Comparison of ENCODE assay signal across 1 cellular context in the genomic region with DNA sequence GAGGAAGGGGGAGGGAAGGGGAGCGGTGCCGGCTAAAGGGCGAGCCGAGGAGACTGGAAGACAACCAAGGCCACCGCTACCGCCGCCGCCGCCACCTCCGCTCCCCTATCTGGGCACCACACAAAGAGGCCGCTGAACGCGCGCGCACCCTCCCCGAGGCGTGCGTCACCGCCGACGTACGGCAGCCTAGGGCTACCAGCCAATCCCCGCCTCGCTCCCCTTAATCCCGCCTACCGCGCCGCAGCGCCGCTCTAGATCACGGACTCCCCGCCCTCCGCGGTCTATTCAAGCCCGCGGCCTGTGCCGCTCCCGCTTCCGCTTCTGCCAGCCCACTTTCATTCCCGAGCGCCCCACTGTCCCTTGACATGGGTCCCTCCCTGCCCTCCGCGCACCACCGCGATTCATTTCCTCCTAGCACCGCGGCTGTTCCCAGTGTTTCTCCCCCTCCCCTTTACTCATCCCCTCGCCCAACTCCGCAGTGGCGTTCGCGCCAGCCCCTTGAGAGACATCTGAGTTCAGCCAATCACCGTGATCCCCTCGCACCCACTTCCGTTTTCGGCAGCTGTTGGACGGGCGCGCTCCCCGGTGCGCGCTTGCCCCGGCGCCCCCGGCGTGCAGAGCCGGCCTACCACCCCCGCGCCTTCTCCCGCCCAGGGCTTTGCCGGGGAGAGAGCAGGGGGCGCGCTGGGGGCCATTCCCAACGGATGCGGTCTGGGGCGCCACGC.
TF ChIP-seq lines count a peak whose summit lies in the region.

A gene (minus strand): TSS at position 128 of the 725 bp plus-strand sequence. CDS start 297 bp downstream, outside the sequence.

TF ChIP-seq in HepG2, 621 proteins besides CTCF, POLR2A, EP300 and RAD21 (continued from another document and continues in another):
- TF ChIP-seq ZNF333 (CRISPR knock-in tag; IDR thresholded peaks at IDR 0.05; ENCODE audit: borderline replicate concordance) (no peak; the same call in 1 of the 2 replicates), ZNF598 (CRISPR knock-in tag; IDR thresholded peaks at IDR 0.05; ENCODE audit: borderline replicate concordance) (no peak), XRCC5 (optimal IDR thresholded peaks at IDR 0.05; ENCODE audit: low read length) (peak; percentile 88), ZNF7 (CRISPR knock-in tag; IDR thresholded peaks at IDR 0.05) (no peak), SIN3B (IDR thresholded peaks at IDR 0.05; ENCODE audit: low read length) (peak; percentile 60; the same call in 1 of the 2 replicates), JUND (CRISPR knock-in tag; IDR thresholded peaks at IDR 0.05) (no peak), ZBTB38 (CRISPR knock-in tag; IDR thresholded peaks at IDR 0.05) (no peak; the same call in 1 of the 2 replicates), ZNF773 (CRISPR knock-in tag; IDR thresholded peaks at IDR 0.05; ENCODE audit: borderline replicate concordance) (peak; percentile 63; the same call in 1 of the 2 replicates), ZNF556 (CRISPR knock-in tag; IDR thresholded peaks at IDR 0.05; ENCODE audit: borderline replicate concordance) (peak; percentile 70; the same call in 1 of the 2 replicates), ZNF562 (CRISPR knock-in tag; IDR thresholded peaks at IDR 0.05; ENCODE audit: borderline replicate concordance) (peak; percentile 55; the same call in 1 of the 2 replicates), TCF7L2 (IDR thresholded peaks at IDR 0.05; ENCODE audit: low read depth, low read length) (no peak), NFATC3 (CRISPR knock-in tag; IDR thresholded peaks at IDR 0.05) (no peak), CEBPB (IDR thresholded peaks at IDR 0.05; ENCODE audit: borderline replicate concordance, low read depth, low read length) (no peak), FOXC1 (CRISPR knock-in tag; IDR thresholded peaks at IDR 0.05; ENCODE audit: borderline replicate concordance) (no peak; the same call in 1 of the 2 replicates), RBM39 (IDR thresholded peaks at IDR 0.05; ENCODE audit: low read depth, low read length, poor library complexity, severe bottlenecking) (peak; percentile 93), MEIS1 (CRISPR knock-in tag; IDR thresholded peaks at IDR 0.05; ENCODE audit: borderline replicate concordance) (0 out of 2 replicates have a peak, but pooled peaks have one; percentile 78), POLR2AphosphoS2 (IDR thresholded peaks at IDR 0.05; ENCODE audit: low read depth, low read length) (no peak), SMARCC2 (IDR thresholded peaks at IDR 0.05) (no peak), RORA (CRISPR knock-in tag; IDR thresholded peaks at IDR 0.05) (no peak), ZNF136 (CRISPR knock-in tag; IDR thresholded peaks at IDR 0.05; ENCODE audit: low read depth) (peak; percentile 44; the same call in 1 of the 2 replicates), ZNF615 (CRISPR knock-in tag; IDR thresholded peaks at IDR 0.05; ENCODE audit: borderline replicate concordance) (0 out of 2 replicates have a peak, but pooled peaks have one; percentile 85), ZFAT (CRISPR knock-in tag; conservative IDR thresholded peaks at IDR 0.05) (no peak), ZNF570 (CRISPR knock-in tag; IDR thresholded peaks at IDR 0.05; ENCODE audit: borderline replicate concordance) (no peak), ZNF10 (CRISPR knock-in tag; IDR thresholded peaks at IDR 0.05; ENCODE audit: borderline replicate concordance, low read depth) (no peak), ZNF792 (CRISPR knock-in tag; IDR thresholded peaks at IDR 0.05) (peak; percentile 14; the same call in 1 of the 2 replicates), ZFP90 (CRISPR knock-in tag; IDR thresholded peaks at IDR 0.05; ENCODE audit: borderline replicate concordance) (no peak), NFYB (CRISPR knock-in tag; IDR thresholded peaks at IDR 0.05) (peak; percentile 90), YEATS4 (CRISPR knock-in tag; IDR thresholded peaks at IDR 0.05; ENCODE audit: borderline replicate concordance) (peak; percentile 82), PCBP2 (optimal IDR thresholded peaks at IDR 0.05; ENCODE audit: low read depth, low read length, poor library complexity, severe bottlenecking) (no peak), ZNF878 (CRISPR knock-in tag; IDR thresholded peaks at IDR 0.05) (0 out of 2 replicates have a peak, but pooled peaks have one; percentile 62), KAT2B (IDR thresholded peaks at IDR 0.05; ENCODE audit: borderline replicate concordance, low read depth, low read length) (no peak), ZNF124 (CRISPR knock-in tag; IDR thresholded peaks at IDR 0.05) (no peak), ZNF326 (CRISPR knock-in tag; IDR thresholded peaks at IDR 0.05; ENCODE audit: borderline replicate concordance) (no peak), ZNF207 (IDR thresholded peaks at IDR 0.05; ENCODE audit: borderline replicate concordance) (no peak), PAF1 (CRISPR knock-in tag; IDR thresholded peaks at IDR 0.05) (no peak), SNRNP70 (IDR thresholded peaks at IDR 0.05; ENCODE audit: low read depth, low read length) (no peak), HNRNPL (IDR thresholded peaks at IDR 0.05; ENCODE audit: low read depth, low read length) (peak; percentile 14; the same call in 1 of the 2 replicates)
- TF ChIP-seq, protein P1, sequence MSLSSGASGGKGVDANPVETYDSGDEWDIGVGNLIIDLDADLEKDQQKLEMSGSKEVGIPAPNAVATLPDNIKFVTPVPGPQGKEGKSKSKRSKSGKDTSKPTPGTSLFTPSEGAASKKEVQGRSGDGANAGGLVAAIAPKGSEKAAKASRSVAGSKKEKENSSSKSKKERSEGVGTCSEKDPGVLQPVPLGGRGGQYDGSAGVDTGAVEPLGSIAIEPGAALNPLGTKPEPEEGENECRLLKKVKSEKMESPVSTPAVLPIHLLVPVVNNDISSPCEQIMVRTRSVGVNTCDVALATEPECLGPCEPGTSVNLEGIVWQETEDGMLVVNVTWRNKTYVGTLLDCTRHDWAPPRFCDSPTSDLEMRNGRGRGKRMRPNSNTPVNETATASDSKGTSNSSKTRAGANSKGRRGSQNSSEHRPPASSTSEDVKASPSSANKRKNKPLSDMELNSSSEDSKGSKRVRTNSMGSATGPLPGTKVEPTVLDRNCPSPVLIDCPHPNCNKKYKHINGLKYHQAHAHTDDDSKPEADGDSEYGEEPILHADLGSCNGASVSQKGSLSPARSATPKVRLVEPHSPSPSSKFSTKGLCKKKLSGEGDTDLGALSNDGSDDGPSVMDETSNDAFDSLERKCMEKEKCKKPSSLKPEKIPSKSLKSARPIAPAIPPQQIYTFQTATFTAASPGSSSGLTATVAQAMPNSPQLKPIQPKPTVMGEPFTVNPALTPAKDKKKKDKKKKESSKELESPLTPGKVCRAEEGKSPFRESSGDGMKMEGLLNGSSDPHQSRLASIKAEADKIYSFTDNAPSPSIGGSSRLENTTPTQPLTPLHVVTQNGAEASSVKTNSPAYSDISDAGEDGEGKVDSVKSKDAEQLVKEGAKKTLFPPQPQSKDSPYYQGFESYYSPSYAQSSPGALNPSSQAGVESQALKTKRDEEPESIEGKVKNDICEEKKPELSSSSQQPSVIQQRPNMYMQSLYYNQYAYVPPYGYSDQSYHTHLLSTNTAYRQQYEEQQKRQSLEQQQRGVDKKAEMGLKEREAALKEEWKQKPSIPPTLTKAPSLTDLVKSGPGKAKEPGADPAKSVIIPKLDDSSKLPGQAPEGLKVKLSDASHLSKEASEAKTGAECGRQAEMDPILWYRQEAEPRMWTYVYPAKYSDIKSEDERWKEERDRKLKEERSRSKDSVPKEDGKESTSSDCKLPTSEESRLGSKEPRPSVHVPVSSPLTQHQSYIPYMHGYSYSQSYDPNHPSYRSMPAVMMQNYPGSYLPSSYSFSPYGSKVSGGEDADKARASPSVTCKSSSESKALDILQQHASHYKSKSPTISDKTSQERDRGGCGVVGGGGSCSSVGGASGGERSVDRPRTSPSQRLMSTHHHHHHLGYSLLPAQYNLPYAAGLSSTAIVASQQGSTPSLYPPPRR (CRISPR knock-in tag; IDR thresholded peaks at IDR 0.05; ENCODE audit: borderline replicate concordance) = peak; percentile 56
- TF ChIP-seq, protein P2, sequence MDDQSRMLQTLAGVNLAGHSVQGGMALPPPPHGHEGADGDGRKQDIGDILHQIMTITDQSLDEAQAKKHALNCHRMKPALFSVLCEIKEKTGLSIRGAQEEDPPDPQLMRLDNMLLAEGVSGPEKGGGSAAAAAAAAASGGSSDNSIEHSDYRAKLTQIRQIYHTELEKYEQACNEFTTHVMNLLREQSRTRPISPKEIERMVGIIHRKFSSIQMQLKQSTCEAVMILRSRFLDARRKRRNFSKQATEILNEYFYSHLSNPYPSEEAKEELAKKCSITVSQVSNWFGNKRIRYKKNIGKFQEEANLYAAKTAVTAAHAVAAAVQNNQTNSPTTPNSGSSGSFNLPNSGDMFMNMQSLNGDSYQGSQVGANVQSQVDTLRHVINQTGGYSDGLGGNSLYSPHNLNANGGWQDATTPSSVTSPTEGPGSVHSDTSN (CRISPR knock-in tag; IDR thresholded peaks at IDR 0.05; ENCODE audit: borderline replicate concordance) = no peak
- TF ChIP-seq, protein P3, sequence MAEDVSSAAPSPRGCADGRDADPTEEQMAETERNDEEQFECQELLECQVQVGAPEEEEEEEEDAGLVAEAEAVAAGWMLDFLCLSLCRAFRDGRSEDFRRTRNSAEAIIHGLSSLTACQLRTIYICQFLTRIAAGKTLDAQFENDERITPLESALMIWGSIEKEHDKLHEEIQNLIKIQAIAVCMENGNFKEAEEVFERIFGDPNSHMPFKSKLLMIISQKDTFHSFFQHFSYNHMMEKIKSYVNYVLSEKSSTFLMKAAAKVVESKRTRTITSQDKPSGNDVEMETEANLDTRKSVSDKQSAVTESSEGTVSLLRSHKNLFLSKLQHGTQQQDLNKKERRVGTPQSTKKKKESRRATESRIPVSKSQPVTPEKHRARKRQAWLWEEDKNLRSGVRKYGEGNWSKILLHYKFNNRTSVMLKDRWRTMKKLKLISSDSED (CRISPR knock-in tag; IDR thresholded peaks at IDR 0.05) = no peak
- TF ChIP-seq, protein P4, sequence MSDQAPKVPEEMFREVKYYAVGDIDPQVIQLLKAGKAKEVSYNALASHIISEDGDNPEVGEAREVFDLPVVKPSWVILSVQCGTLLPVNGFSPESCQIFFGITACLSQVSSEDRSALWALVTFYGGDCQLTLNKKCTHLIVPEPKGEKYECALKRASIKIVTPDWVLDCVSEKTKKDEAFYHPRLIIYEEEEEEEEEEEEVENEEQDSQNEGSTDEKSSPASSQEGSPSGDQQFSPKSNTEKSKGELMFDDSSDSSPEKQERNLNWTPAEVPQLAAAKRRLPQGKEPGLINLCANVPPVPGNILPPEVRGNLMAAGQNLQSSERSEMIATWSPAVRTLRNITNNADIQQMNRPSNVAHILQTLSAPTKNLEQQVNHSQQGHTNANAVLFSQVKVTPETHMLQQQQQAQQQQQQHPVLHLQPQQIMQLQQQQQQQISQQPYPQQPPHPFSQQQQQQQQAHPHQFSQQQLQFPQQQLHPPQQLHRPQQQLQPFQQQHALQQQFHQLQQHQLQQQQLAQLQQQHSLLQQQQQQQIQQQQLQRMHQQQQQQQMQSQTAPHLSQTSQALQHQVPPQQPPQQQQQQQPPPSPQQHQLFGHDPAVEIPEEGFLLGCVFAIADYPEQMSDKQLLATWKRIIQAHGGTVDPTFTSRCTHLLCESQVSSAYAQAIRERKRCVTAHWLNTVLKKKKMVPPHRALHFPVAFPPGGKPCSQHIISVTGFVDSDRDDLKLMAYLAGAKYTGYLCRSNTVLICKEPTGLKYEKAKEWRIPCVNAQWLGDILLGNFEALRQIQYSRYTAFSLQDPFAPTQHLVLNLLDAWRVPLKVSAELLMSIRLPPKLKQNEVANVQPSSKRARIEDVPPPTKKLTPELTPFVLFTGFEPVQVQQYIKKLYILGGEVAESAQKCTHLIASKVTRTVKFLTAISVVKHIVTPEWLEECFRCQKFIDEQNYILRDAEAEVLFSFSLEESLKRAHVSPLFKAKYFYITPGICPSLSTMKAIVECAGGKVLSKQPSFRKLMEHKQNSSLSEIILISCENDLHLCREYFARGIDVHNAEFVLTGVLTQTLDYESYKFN (CRISPR knock-in tag; conservative IDR thresholded peaks at IDR 0.05) = peak; percentile 48
- TF ChIP-seq, protein P5, sequence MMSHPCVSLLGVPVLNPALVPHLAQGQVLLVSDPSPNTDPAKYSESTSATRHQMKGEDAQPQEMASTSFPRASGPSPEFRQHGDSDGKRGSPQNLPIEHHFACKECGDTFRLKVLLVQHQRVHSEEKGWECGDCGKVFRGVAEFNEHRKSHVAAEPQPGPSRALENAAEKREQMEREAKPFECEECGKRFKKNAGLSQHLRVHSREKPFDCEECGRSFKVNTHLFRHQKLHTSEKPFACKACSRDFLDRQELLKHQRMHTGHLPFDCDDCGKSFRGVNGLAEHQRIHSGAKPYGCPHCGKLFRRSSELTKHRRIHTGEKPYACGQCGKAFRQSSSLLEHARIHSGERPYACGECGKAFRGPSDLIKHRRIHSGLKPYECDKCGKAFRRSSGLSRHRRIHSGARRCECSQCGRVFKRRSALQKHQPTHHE (CRISPR knock-in tag; IDR thresholded peaks at IDR 0.05; ENCODE audit: borderline replicate concordance) = peak; percentile 64; the same call in 1 of the 2 replicates
- TF ChIP-seq, protein P6, sequence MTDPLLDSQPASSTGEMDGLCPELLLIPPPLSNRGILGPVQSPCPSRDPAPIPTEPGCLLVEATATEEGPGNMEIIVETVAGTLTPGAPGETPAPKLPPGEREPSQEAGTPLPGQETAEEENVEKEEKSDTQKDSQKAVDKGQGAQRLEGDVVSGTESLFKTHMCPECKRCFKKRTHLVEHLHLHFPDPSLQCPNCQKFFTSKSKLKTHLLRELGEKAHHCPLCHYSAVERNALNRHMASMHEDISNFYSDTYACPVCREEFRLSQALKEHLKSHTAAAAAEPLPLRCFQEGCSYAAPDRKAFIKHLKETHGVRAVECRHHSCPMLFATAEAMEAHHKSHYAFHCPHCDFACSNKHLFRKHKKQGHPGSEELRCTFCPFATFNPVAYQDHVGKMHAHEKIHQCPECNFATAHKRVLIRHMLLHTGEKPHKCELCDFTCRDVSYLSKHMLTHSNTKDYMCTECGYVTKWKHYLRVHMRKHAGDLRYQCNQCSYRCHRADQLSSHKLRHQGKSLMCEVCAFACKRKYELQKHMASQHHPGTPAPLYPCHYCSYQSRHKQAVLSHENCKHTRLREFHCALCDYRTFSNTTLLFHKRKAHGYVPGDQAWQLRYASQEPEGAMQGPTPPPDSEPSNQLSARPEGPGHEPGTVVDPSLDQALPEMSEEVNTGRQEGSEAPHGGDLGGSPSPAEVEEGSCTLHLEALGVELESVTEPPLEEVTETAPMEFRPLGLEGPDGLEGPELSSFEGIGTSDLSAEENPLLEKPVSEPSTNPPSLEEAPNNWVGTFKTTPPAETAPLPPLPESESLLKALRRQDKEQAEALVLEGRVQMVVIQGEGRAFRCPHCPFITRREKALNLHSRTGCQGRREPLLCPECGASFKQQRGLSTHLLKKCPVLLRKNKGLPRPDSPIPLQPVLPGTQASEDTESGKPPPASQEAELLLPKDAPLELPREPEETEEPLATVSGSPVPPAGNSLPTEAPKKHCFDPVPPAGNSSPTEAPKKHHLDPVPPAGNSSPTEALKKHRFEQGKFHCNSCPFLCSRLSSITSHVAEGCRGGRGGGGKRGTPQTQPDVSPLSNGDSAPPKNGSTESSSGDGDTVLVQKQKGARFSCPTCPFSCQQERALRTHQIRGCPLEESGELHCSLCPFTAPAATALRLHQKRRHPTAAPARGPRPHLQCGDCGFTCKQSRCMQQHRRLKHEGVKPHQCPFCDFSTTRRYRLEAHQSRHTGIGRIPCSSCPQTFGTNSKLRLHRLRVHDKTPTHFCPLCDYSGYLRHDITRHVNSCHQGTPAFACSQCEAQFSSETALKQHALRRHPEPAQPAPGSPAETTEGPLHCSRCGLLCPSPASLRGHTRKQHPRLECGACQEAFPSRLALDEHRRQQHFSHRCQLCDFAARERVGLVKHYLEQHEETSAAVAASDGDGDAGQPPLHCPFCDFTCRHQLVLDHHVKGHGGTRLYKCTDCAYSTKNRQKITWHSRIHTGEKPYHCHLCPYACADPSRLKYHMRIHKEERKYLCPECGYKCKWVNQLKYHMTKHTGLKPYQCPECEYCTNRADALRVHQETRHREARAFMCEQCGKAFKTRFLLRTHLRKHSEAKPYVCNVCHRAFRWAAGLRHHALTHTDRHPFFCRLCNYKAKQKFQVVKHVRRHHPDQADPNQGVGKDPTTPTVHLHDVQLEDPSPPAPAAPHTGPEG (CRISPR knock-in tag; IDR thresholded peaks at IDR 0.05) = no peak; the same call in 1 of the 2 replicates
